ENCODE assay signal across 14 cellular contexts in genomic region chr19:29302002-29302928, GRCh38.
"Had no signal": no experiment of that assay in that cellular context is flagged by ENCODE, and none has a peak within 500 bp of the region (broad histone marks: within the 10 kb centered on the region; RNA-seq: fewer than 3 reads in every experiment).

No MANE protein-coding gene starts in this region.

- H3K36me3 Mint-ChIP-seq: naive thymus-derived CD8-positive, alpha-beta T cell; stimulated activated naive B cell treated with anti-CD40 and anti-IgM and Interleukin-4, amounts not matched to agents 10 μg/mL and 1 μg/mL and 100 μg/mL, for 72 hours had no signal

- H3K4me1 Mint-ChIP-seq: stimulated activated naive B cell treated with anti-CD40 and anti-IgM and Interleukin-4, amounts not matched to agents 10 μg/mL and 1 μg/mL and 100 μg/mL, for 72 hours had no signal

- H3K27ac Mint-ChIP-seq: stimulated activated naive B cell treated with anti-CD40 and anti-IgM and Interleukin-4, amounts not matched to agents 10 μg/mL and 1 μg/mL and 100 μg/mL, for 72 hours had no signal

- H3K4me3 Mint-ChIP-seq: stimulated activated naive B cell treated with anti-CD40 and anti-IgM and Interleukin-4, amounts not matched to agents 10 μg/mL and 1 μg/mL and 100 μg/mL, for 72 hours had no signal

- ATAC-seq: naive thymus-derived CD8-positive, alpha-beta T cell; psoas muscle; right lobe of liver; stimulated activated naive B cell treated with anti-CD40 and anti-IgM and Interleukin-4, amounts not matched to agents 10 μg/mL and 1 μg/mL and 100 μg/mL, for 72 hours had no signal

- H3K9me3 Mint-ChIP-seq: naive thymus-derived CD8-positive, alpha-beta T cell; stimulated activated naive B cell treated with anti-CD40 and anti-IgM and Interleukin-4, amounts not matched to agents 10 μg/mL and 1 μg/mL and 100 μg/mL, for 72 hours had no signal

- DNase-seq: activated CD4-positive, CD25-positive, alpha-beta regulatory T cell; activated gamma-delta T cell; activated T-cell treated with anti-CD3 and anti-CD28 coated beads for 4 hours; caudate nucleus; effector CD4-positive, alpha-beta T cell; foreskin melanocyte; mammary epithelial cell; nucleus accumbens; psoas muscle; stimulated activated CD4-positive, alpha-beta T cell treated with anti-CD3 and anti-CD28 coated beads, Interleukin-1b, Interleukin-23, amount 100 ng/mL, for 48 hours; stimulated activated naive B cell treated with anti-CD40 and anti-IgM and Interleukin-4, amounts not matched to agents 10 μg/mL and 1 μg/mL and 100 μg/mL, for 72 hours; trophoblast cell had no signal
